Comparison of ENCODE assay signal across 1 cellular context in the genomic region with DNA sequence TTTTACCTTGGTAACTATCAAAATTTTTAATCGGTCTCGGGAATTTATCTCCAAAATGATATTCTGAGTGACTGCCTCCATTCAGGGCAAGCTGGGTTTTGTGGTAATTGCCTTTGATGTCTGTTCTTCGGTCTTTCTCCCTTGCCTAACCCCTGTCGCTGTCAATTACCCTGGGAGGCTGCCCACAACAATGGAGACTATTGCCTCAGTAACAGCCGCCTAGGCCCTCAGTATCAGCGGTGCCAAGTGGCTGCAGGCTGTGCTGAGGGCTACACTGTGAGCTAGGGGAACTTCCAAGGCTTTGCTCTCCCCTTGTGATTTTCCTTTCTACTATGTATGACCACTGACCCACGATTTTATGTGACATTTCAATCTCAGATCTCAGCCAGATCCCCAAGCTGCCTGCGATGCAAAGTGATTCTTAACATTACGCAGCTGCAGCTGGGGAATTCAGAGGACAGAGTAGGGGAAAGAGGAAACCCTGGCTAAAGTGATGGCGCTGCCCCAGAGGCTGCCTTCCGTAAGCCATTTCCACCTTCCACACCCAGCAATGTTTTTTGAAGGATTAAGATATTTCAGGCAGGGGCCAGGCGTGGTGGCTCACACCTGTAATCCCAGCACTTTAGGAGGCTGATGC.
TF ChIP-seq lines count a peak whose summit lies in the region.

No MANE protein-coding gene starts in this region.

TF ChIP-seq in H1, 55 proteins besides CTCF, POLR2A, EP300 and RAD21 (continued from another document):
- TF ChIP-seq CEBPB (IDR thresholded peaks at IDR 0.05; ENCODE audit: low read depth, low read length): peak; percentile 24; the same call in 1 of the 2 replicates
